17 cellular contexts compared by ENCODE assay signal in genomic region chr3:104510091-104510860, GRCh38.
DNase-seq lines count a peak whose midpoint lies in the region; ATAC-seq and TF ChIP-seq lines count a peak whose summit lies in the region.
"Had no signal": no experiment of that assay in that cellular context is flagged by ENCODE, and none has a peak within 500 bp of the region (broad histone marks: within the 10 kb centered on the region; RNA-seq: fewer than 3 reads in every experiment).

No MANE protein-coding gene starts in this region.

- dilution Hi-C loops in mammary epithelial cell (cut with HindIII; ENCODE audit: low sequenced_read_pairs), result no loop called here

- H3K27me3 ChIP-seq in breast epithelium, result no peaks in the 10 kb centered on the region
- H3K27me3 ChIP-seq in mammary epithelial cell (ENCODE audit: insufficient read depth, low read length), result no peaks in the 10 kb centered on the region
- no peaks in the 10 kb centered on the region for H3K27me3 ChIP-seq in SK-N-SH (ENCODE audit: insufficient read depth)
- H3K27me3 ChIP-seq: pancreas had no signal

- no peak overlapping the region for H3K27ac ChIP-seq in breast epithelium
- H3K27ac ChIP-seq in mammary epithelial cell (ENCODE audit: insufficient read depth, low read depth, low read length), result no peak overlapping the region
- H3K27ac ChIP-seq in SK-N-SH (ENCODE audit: low read depth in 2 of 2, low read length in 1 of 2), result no peak overlapping the region
- H3K27ac ChIP-seq: pancreas had no signal

- POLR2A ChIA-PET in MCF 10A (lab: Yijun Ruan, JAX), result no interaction called here
- POLR2A ChIA-PET in SK-N-SH (lab: Yijun Ruan, JAX), result no interaction called here

- H2AFZ ChIP-seq in mammary epithelial cell (ENCODE audit: low read depth, low read length) (no peak overlapping the region), SK-N-SH (ENCODE audit: low read depth) (no peak overlapping the region)

- no peak for TF ChIP-seq EP300 in SK-N-SH (IDR thresholded peaks at IDR 0.05; ENCODE audit: borderline replicate concordance in 1 of 2, low read depth in 1 of 2, low read length in 1 of 2)

- TF ChIP-seq POLR2A in breast epithelium (IDR thresholded peaks at IDR 0.05), result no peak

- TF ChIP-seq RAD21 in SK-N-SH (IDR thresholded peaks at IDR 0.05; ENCODE audit: low read length), result no peak

- no peaks in the 10 kb centered on the region for H3F3A ChIP-seq in SK-N-SH (replicated peaks; ENCODE audit: insufficient read depth)

- peak; percentile 63 for DNase-seq in MCF 10A (ENCODE audit: unreplicated experiment)
- no peak for DNase-seq in breast epithelium (ENCODE audit: low spot score in 2 of 2)
- DNase-seq in NCI-H146 treated with DMSO at 0.1 percent for 48 hours (lab: John Stamatoyannopoulos, UW; ENCODE audit: unreplicated experiment), result peak; percentile 44
- DNase-seq in mammary epithelial cell, result peak; percentile 2
- no peak for DNase-seq in activated T-cell treated with anti-CD3 and anti-CD28 coated beads, Interleukin-2, amount 50 U/mL, for 1 hour
- no peak for DNase-seq in CD1c-positive myeloid dendritic cell (ENCODE audit: extremely low spot score)
- no peak for DNase-seq in SK-N-SH
- DNase-seq in activated naive CD4-positive, alpha-beta T cell treated with anti-CD3 and anti-CD28 coated beads, Interleukin-2, amount 50 U/mL, for 72 hours (ENCODE audit: low spot score in 2 of 2), result no peak
- DNase-seq: 8988T; activated CD8-positive, alpha-beta memory T cell treated with anti-CD3 and anti-CD28 coated beads, Interleukin-2, amount 50 U/mL, for 48 hours; midbrain; NCI-H1694; pancreas; SIG-M5; stimulated activated CD4-positive, alpha-beta T cell treated with anti-CD3 and anti-CD28 coated beads, Interleukin-12 subunit alpha, Interleukin-12 subunit beta, amount 100 ng/mL, for 4 hours; substantia nigra had no signal

- H3K36me3 ChIP-seq in breast epithelium (no peaks in the 10 kb centered on the region), mammary epithelial cell (ENCODE audit: insufficient read depth, low read length) (no peaks in the 10 kb centered on the region), SK-N-SH (replicated peaks in 1 of 2; ENCODE audit: control insufficient read depth in 1 of 2, insufficient read depth in 2 of 2, low read length in 1 of 2) (no peaks in the 10 kb centered on the region)
- H3K36me3 ChIP-seq: pancreas had no signal

- no peaks in the 10 kb centered on the region for H3K27me3 Mint-ChIP-seq in MCF 10A (ENCODE audit: insufficient read depth, unreplicated experiment)
- H3K27me3 Mint-ChIP-seq: activated naive CD8-positive, alpha-beta T cell had no signal

- peaks cover 0 to 8% of the 10 kb centered on the region in 2 donors for H3K9me3 ChIP-seq in breast epithelium
- H3K9me3 ChIP-seq in mammary epithelial cell (replicated peaks; ENCODE audit: insufficient read depth, low read length), result no peaks in the 10 kb centered on the region
- H3K9me3 ChIP-seq in SK-N-SH, result peaks cover 4% of the 10 kb centered on the region; the same call in 1 of the 2 replicates
- H3K9me3 ChIP-seq: pancreas had no signal

- no peak overlapping the region for H3K4me2 ChIP-seq in mammary epithelial cell (ENCODE audit: insufficient read depth, low read depth, low read length)
- H3K4me2 ChIP-seq in SK-N-SH, result no peak overlapping the region

- CTCF ChIA-PET in MCF 10A (lab: Yijun Ruan, JAX) (interaction anchor here (0.7 kb wide), 1 partner anchor 229 kb away, joined by 4 read pairs; no protein-coding TSS in a partner anchor), mammary epithelial cell (lab: Charles Lee; ENCODE audit: low non-redundant PET) (no interaction called here), SK-N-SH (lab: Yijun Ruan, JAX) (no interaction called here)

- no peaks in the 10 kb centered on the region for H3K9me3 Mint-ChIP-seq in MCF 10A (ENCODE audit: unreplicated experiment)
- H3K9me3 Mint-ChIP-seq in activated naive CD4-positive, alpha-beta T cell treated with anti-CD3 and anti-CD28 coated beads, Interleukin-2, amount 50 U/mL, for 72 hours, result peaks cover 0 to 4% of the 10 kb centered on the region in 2 donors

- H3K4me1 ChIP-seq in breast epithelium, result no peaks in the 10 kb centered on the region
- H3K4me1 ChIP-seq in mammary epithelial cell (ENCODE audit: insufficient read depth, low read length), result no peaks in the 10 kb centered on the region
- H3K4me1 ChIP-seq in SK-N-SH (ENCODE audit: control insufficient read depth in 1 of 2, insufficient read depth in 2 of 2, low read depth in 1 of 2, low read length in 1 of 2), result no peaks in the 10 kb centered on the region
- H3K4me1 ChIP-seq: pancreas had no signal

- peaks cover 6% of the 10 kb centered on the region for H3K4me1 Mint-ChIP-seq in MCF 10A (ENCODE audit: insufficient read depth, unreplicated experiment)

- no peaks in the 10 kb centered on the region for H3K79me2 ChIP-seq in mammary epithelial cell (ENCODE audit: insufficient read depth, low read length)
- no peaks in the 10 kb centered on the region for H3K79me2 ChIP-seq in SK-N-SH (ENCODE audit: insufficient read depth)

- H4K20me1 ChIP-seq in mammary epithelial cell (ENCODE audit: insufficient read depth, low read length) (no peaks in the 10 kb centered on the region), SK-N-SH (ENCODE audit: insufficient read depth) (no peaks in the 10 kb centered on the region)

- WGBS in mammary epithelial cell (ENCODE audit: low coverage, missing lambda C conversion rate), result 42% methylated on average over 3 of the region's 3 CpGs
- 80% methylated on average over 3 of the region's 3 CpGs for WGBS in SK-N-SH (ENCODE audit: low lambda C conversion rate)

- no peak overlapping the region for H3K4me3 Mint-ChIP-seq in MCF 10A (ENCODE audit: unreplicated experiment)
- H3K4me3 Mint-ChIP-seq: activated naive CD8-positive, alpha-beta T cell had no signal

- intact Hi-C loops in MCF 10A (cut with micrococcal nuclease), result no loop called here
- intact Hi-C loops in breast epithelium (cut with DNase I; ENCODE audit: low total_unique reads), result no loop called here
- intact Hi-C loops in mammary epithelial cell (cut with micrococcal nuclease), result no loop called here

- TF ChIP-seq CTCF in MCF 10A (IDR thresholded peaks at IDR 0.05; ENCODE audit: unreplicated experiment), result no peak
- TF ChIP-seq CTCF in breast epithelium (IDR thresholded peaks at IDR 0.05), result no peak
- no peak for TF ChIP-seq CTCF in mammary epithelial cell (conservative IDR thresholded peaks at IDR 0.05 in 1 of 2, IDR thresholded peaks at IDR 0.05 in 1 of 2; ENCODE audit: extremely low read depth in 1 of 2, insufficient read depth in 1 of 2, low read depth in 1 of 2, low read length in 2 of 2)
- no peak for TF ChIP-seq CTCF in SK-N-SH (IDR thresholded peaks at IDR 0.05)

- in situ Hi-C loops in mammary epithelial cell (cut with MboI; ENCODE audit: low sequenced_read_pairs in 2 of 2), result no loop called here

- BruUV-seq in MCF 10A (replicated peaks; lab: Mats Ljungman, UMichigan) (no TSS peak), mammary epithelial cell (replicated peaks; lab: Mats Ljungman, UMichigan) (no TSS peak)

- peak overlapping the region; percentile 46 for H3K27ac Mint-ChIP-seq in MCF 10A (ENCODE audit: low read depth, unreplicated experiment)
- no peak overlapping the region for H3K27ac Mint-ChIP-seq in activated naive CD4-positive, alpha-beta T cell treated with anti-CD3 and anti-CD28 coated beads, Interleukin-2, amount 50 U/mL, for 72 hours
- H3K27ac Mint-ChIP-seq: activated naive CD8-positive, alpha-beta T cell had no signal

- H3K36me3 Mint-ChIP-seq in MCF 10A (ENCODE audit: insufficient read depth, unreplicated experiment), result no peaks in the 10 kb centered on the region
- peaks cover 0 to 5% of the 10 kb centered on the region in 2 donors for H3K36me3 Mint-ChIP-seq in activated naive CD4-positive, alpha-beta T cell treated with anti-CD3 and anti-CD28 coated beads, Interleukin-2, amount 50 U/mL, for 72 hours
- H3K36me3 Mint-ChIP-seq: activated naive CD8-positive, alpha-beta T cell had no signal

- no peak overlapping the region for H3K9ac ChIP-seq in mammary epithelial cell (ENCODE audit: insufficient read depth, low read length)
- no peak overlapping the region for H3K9ac ChIP-seq in SK-N-SH

- H3K4me3 ChIP-seq in breast epithelium (no peak overlapping the region), mammary epithelial cell (replicated peaks in 1 of 3; ENCODE audit: insufficient read depth in 1 of 3, low read depth in 2 of 3, low read length in 3 of 3) (no peak overlapping the region), SK-N-SH (ENCODE audit: low read depth in 2 of 2, low read length in 1 of 2) (no peak overlapping the region)
- H3K4me3 ChIP-seq: pancreas had no signal

- ATAC-seq in activated naive CD4-positive, alpha-beta T cell treated with anti-CD3 and anti-CD28 coated beads, Interleukin-2, amount 50 U/mL, for 72 hours, result no peak
- ATAC-seq: pancreas had no signal

- H3K9me2 ChIP-seq in SK-N-SH, result no peaks in the 10 kb centered on the region

TF ChIP-seq in SK-N-SH, 30 proteins besides CTCF, POLR2A, EP300 and RAD21:
- TF ChIP-seq NRF1 (IDR thresholded peaks at IDR 0.05; ENCODE audit: low read depth, low read length) (no peak), SMC3 (IDR thresholded peaks at IDR 0.05; ENCODE audit: low read depth, low read length) (no peak), IRF3 (IDR thresholded peaks at IDR 0.05; ENCODE audit: low read depth, low read length) (no peak), TEAD4 (IDR thresholded peaks at IDR 0.05; ENCODE audit: borderline replicate concordance, insufficient read depth) (no peak)
- TF ChIP-seq, protein P1, sequence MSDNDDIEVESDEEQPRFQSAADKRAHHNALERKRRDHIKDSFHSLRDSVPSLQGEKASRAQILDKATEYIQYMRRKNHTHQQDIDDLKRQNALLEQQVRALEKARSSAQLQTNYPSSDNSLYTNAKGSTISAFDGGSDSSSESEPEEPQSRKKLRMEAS (IDR thresholded peaks at IDR 0.05; ENCODE audit: low read depth), result no peak

Comparison
In these comparisons a context has a peak if more than half of its experiments do, and no peak if none do; other contexts are left out.
1. DNase-seq: peak in MCF 10A (single experiment), NCI-H146 treated with DMSO at 0.1 percent for 48 hours (single experiment) and mammary epithelial cell (single experiment); none in breast epithelium (0 of 2), activated T-cell treated with anti-CD3 and anti-CD28 coated beads, Interleukin-2, amount 50 U/mL, for 1 hour (single experiment), CD1c-positive myeloid dendritic cell (single experiment), SK-N-SH (single experiment) and activated naive CD4-positive, alpha-beta T cell treated with anti-CD3 and anti-CD28 coated beads, Interleukin-2, amount 50 U/mL, for 72 hours (0 of 2).